8 cellular contexts compared by ENCODE assay signal in the genomic region with DNA sequence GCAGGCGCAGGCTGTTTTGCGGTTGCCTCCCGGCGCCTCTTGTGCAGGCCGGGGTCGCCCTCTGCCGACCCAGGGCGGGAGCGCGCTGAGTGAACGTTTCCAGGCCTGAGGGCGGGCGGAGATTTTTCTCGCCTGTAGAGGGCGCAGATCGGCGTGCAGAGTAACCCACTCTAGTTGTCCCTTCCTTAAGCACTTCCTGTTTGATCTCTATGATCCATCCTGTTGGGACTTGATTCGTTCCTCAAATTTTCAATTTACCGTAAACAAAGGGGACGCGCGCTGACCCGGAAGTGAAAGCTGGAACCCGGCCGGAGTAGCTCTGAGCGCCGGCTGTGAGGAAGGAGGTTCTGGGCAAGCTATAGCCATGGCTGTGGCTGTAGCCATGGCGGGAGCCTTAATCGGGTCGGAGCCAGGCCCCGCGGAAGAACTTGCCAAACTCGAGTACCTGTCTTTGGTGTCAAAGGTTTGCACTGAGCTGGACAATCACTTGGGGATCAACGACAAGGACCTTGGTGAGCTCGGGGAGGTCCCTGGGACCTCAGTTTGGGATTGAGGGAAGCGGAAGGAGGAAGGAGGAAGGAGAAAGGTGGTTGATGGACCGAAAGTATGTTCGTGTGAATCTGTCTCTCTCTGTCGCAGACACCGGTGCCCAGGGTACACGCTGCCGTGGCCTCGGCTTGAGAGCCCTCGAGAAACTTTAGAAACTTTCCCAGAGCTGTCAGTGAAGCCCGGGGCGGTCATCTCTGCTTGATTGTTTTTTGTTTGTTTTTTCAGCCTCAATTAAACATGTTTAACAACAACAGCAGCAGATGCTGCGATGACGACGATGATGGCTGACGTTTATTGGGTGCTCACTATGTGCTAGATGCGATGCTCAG.
DNase-seq lines count a peak whose midpoint lies in the region; ATAC-seq and TF ChIP-seq lines count a peak whose summit lies in the region.

Gene DHX8, plus strand, starts transcription at position 302 of the 878 bp plus-strand sequence. Its CDS starts 63 bp downstream, at position 365.

- DNase-seq in AG09309 (ENCODE audit: low read depth) (peak; percentile 98), NCI-H345 (lab: John Stamatoyannopoulos, UW) (peak; percentile 99), iris pigment epithelial cell (ENCODE audit: low read depth) (peak; percentile 99)
- DNase-seq in activated CD4-positive, CD25-positive, alpha-beta regulatory T cell (lab: John Stamatoyannopoulos, UW), result peak; percentile 96 to 97 (median 97)
- peak; percentile 98 to 99 for DNase-seq in central memory CD8-positive, alpha-beta T cell (ENCODE audit: low spot score in 2 of 2)
- DNase-seq in stimulated activated CD4-positive, alpha-beta T cell treated with anti-CD3 and anti-CD28 coated beads, Interleukin-12 subunit alpha, Interleukin-12 subunit beta, amount 100 ng/mL, for 4 hours, result peak; percentile 99

- TF ChIP-seq CTCF in AG09309 (IDR thresholded peaks at IDR 0.05; ENCODE audit: control insufficient read depth, insufficient read depth, low read depth, low read length, missing control alignments), result peak; percentile 100

- H3K36me3 Mint-ChIP-seq in central memory CD8-positive, alpha-beta T cell (ENCODE audit: insufficient read depth), result peaks cover 13% of the 10 kb centered on the region

- H3K4me3 Mint-ChIP-seq in central memory CD8-positive, alpha-beta T cell, result peak within 1 kb of the TSS; percentile 100

- H3K9me3 Mint-ChIP-seq in central memory CD8-positive, alpha-beta T cell, result no peaks in the 10 kb centered on the region

- ATAC-seq in GM18909 (IDR thresholded peaks at IDR 0.05; ENCODE audit: poor library complexity, unreplicated experiment) (peak; percentile 96), HG03196 (IDR thresholded peaks at IDR 0.05; ENCODE audit: unreplicated experiment) (peak; percentile 94)
- ATAC-seq in central memory CD8-positive, alpha-beta T cell (replicated peaks; ENCODE audit: extremely low read depth, poor library complexity, severe bottlenecking), result peak; percentile 97

- H3K27ac Mint-ChIP-seq in central memory CD8-positive, alpha-beta T cell (ENCODE audit: low read depth), result peak within 1 kb of the TSS; percentile 100

- no peaks in the 10 kb centered on the region for H3K27me3 Mint-ChIP-seq in central memory CD8-positive, alpha-beta T cell

- peaks cover 17% of the 10 kb centered on the region for H3K4me1 Mint-ChIP-seq in central memory CD8-positive, alpha-beta T cell

- peak within 1 kb of the TSS; percentile 74 for H3K4me3 ChIP-seq in AG09309 (ENCODE audit: control insufficient read depth, low read depth, low read length)

Comparison
In these comparisons a context has a peak if more than half of its experiments do, and no peak if none do; other contexts are left out.
1. Peak in every context shown above with its lines: DNase-seq, ATAC-seq and H3K4me3 ChIP-seq.